In genomic region chr13:106961219-106961618, GRCh38 we compare ENCODE assay signal across 28 cellular contexts.
"Had no signal": no experiment of that assay in that cellular context is flagged by ENCODE, and none has a peak within 500 bp of the region (broad histone marks: within the 10 kb centered on the region; RNA-seq: fewer than 3 reads in every experiment).

No MANE protein-coding gene starts in this region.

- H3K27me3 Mint-ChIP-seq: natural killer cell treated with Interleukin-12 subunit alpha and Interleukin-12 subunit beta and Interleukin-15 and Interleukin-18, amount 100 ng/mL, for 72 hours; stimulated activated memory B cell treated with anti-CD40 and anti-IgM and Interleukin-4, amounts not matched to agents 10 μg/mL and 1 μg/mL and 100 μg/mL, for 72 hours; stimulated activated naive CD8-positive, alpha-beta T cell treated with anti-CD3 and anti-CD28 coated beads, Interleukin-15, amount 100 ng/mL, for 72 hours; type B pancreatic cell had no signal

- H3K4me2 ChIP-seq: smooth muscle cell had no signal

- H3K27me3 ChIP-seq: heart left ventricle, left lung, neutrophil, right atrium auricular region, right lobe of liver, tibial nerve, uterus had no signal

- H3K4me3 ChIP-seq: heart left ventricle, left lung, lung, psoas muscle, right atrium auricular region, right lobe of liver, smooth muscle cell, tibial nerve, uterus had no signal

- ATAC-seq: heart left ventricle; left cardiac atrium; left lung; naive thymus-derived CD4-positive, alpha-beta T cell; natural killer cell treated with Interleukin-12 subunit alpha and Interleukin-12 subunit beta and Interleukin-15 and Interleukin-18, amount 100 ng/mL, for 72 hours; psoas muscle; stimulated activated memory B cell treated with anti-CD40 and anti-IgM and Interleukin-4, amounts not matched to agents 10 μg/mL and 1 μg/mL and 100 μg/mL, for 72 hours; stimulated activated naive CD8-positive, alpha-beta T cell treated with anti-CD3 and anti-CD28 coated beads, Interleukin-15, amount 100 ng/mL, for 72 hours had no signal

- H3K9me3 Mint-ChIP-seq: mesothelial cell of epicardium; stimulated activated naive CD8-positive, alpha-beta T cell treated with anti-CD3 and anti-CD28 coated beads, Interleukin-15, amount 100 ng/mL, for 72 hours; type B pancreatic cell had no signal

- H3K27ac ChIP-seq: heart left ventricle, left lung, neutrophil, parathyroid adenoma, psoas muscle, right atrium auricular region, tibial nerve, uterus had no signal

- H3K4me1 Mint-ChIP-seq: naive thymus-derived CD4-positive, alpha-beta T cell; stimulated activated memory B cell treated with anti-CD40 and anti-IgM and Interleukin-4, amounts not matched to agents 10 μg/mL and 1 μg/mL and 100 μg/mL, for 72 hours; stimulated activated naive CD8-positive, alpha-beta T cell treated with anti-CD3 and anti-CD28 coated beads, Interleukin-15, amount 100 ng/mL, for 72 hours had no signal

- H3K9me3 ChIP-seq: left lung, neutrophil, psoas muscle, right atrium auricular region, right lobe of liver, tibial nerve, uterus had no signal

- H3K9ac ChIP-seq: parathyroid adenoma had no signal

- H3K79me2 ChIP-seq: parathyroid adenoma had no signal

- H3K4me3 Mint-ChIP-seq: mesothelial cell of epicardium; naive thymus-derived CD4-positive, alpha-beta T cell; natural killer cell treated with Interleukin-12 subunit alpha and Interleukin-12 subunit beta and Interleukin-15 and Interleukin-18, amount 100 ng/mL, for 72 hours; neural crest cell; stimulated activated memory B cell treated with anti-CD40 and anti-IgM and Interleukin-4, amounts not matched to agents 10 μg/mL and 1 μg/mL and 100 μg/mL, for 72 hours; stimulated activated naive CD8-positive, alpha-beta T cell treated with anti-CD3 and anti-CD28 coated beads, Interleukin-15, amount 100 ng/mL, for 72 hours; type B pancreatic cell had no signal

- H3K36me3 Mint-ChIP-seq: mesothelial cell of epicardium; naive thymus-derived CD4-positive, alpha-beta T cell; natural killer cell treated with Interleukin-12 subunit alpha and Interleukin-12 subunit beta and Interleukin-15 and Interleukin-18, amount 100 ng/mL, for 72 hours; stimulated activated memory B cell treated with anti-CD40 and anti-IgM and Interleukin-4, amounts not matched to agents 10 μg/mL and 1 μg/mL and 100 μg/mL, for 72 hours; type B pancreatic cell had no signal

- H2AFZ ChIP-seq: parathyroid adenoma had no signal

- H3K36me3 ChIP-seq: heart left ventricle, left lung, neutrophil, right atrium auricular region, right lobe of liver, tibial nerve, uterus had no signal

- H3K4me1 ChIP-seq: heart left ventricle, left lung, parathyroid adenoma, psoas muscle, right atrium auricular region, tibial nerve, uterus had no signal

- H3K27ac Mint-ChIP-seq: mesothelial cell of epicardium; naive thymus-derived CD4-positive, alpha-beta T cell; natural killer cell treated with Interleukin-12 subunit alpha and Interleukin-12 subunit beta and Interleukin-15 and Interleukin-18, amount 100 ng/mL, for 72 hours; stimulated activated memory B cell treated with anti-CD40 and anti-IgM and Interleukin-4, amounts not matched to agents 10 μg/mL and 1 μg/mL and 100 μg/mL, for 72 hours; stimulated activated naive CD8-positive, alpha-beta T cell treated with anti-CD3 and anti-CD28 coated beads, Interleukin-15, amount 100 ng/mL, for 72 hours; type B pancreatic cell had no signal

- DNase-seq: heart left ventricle; islet precursor cell; left cardiac atrium; left lung; mesendoderm; naive thymus-derived CD4-positive, alpha-beta T cell; occipital lobe; psoas muscle; stimulated activated CD4-positive, alpha-beta T cell treated with anti-CD3 and anti-CD28 coated beads, Interleukin-1b, Interleukin-23, amount 100 ng/mL, for 48 hours; stimulated activated CD4-positive, alpha-beta T cell treated with anti-CD3 and anti-CD28 coated beads, Interleukin-2, amount 100 ng/mL, for 48 hours; stimulated activated CD4-positive, alpha-beta T cell treated with anti-CD3 and anti-CD28 coated beads, Interleukin-4, amount 100 ng/mL, for 4 hours; stimulated activated CD8-positive, alpha-beta memory T cell treated with anti-CD3 and anti-CD28 coated beads, Interleukin-4, amount 100 ng/mL, for 48 hours; stimulated activated naive CD4-positive, alpha-beta T cell treated with Interleukin-2 at 50 U/mL for 16 hours; stimulated activated naive CD8-positive, alpha-beta T cell treated with anti-CD3 and anti-CD28 coated beads, Interleukin-15, amount 100 ng/mL, for 72 hours; substantia nigra; uterus had no signal
